Comparison of ENCODE assay signal across 12 cellular contexts in genomic region chr1:234912541-234913312, GRCh38.
DNase-seq lines count a peak whose midpoint lies in the region; ATAC-seq and TF ChIP-seq lines count a peak whose summit lies in the region.
"Had no signal": no experiment of that assay in that cellular context is flagged by ENCODE, and none has a peak within 500 bp of the region (broad histone marks: within the 10 kb centered on the region; RNA-seq: fewer than 3 reads in every experiment).

No MANE protein-coding gene starts in this region.

- H3K36me3 ChIP-seq in BLaER1 treated with 17β-estradiol and CSF1 and Interleukin-3, amounts not matched to agents 10 nM and 100 nM = no peaks in the 10 kb centered on the region
- no peaks in the 10 kb centered on the region for H3K36me3 ChIP-seq in Peyer's patch

- H3K27me3 ChIP-seq in BLaER1 treated with 17β-estradiol and CSF1 and Interleukin-3, amounts not matched to agents 10 nM and 100 nM = no peaks in the 10 kb centered on the region
- no peaks in the 10 kb centered on the region for H3K27me3 ChIP-seq in Peyer's patch
- H3K27me3 ChIP-seq: dorsolateral prefrontal cortex had no signal

- peak overlapping the region in 5 of 10 donors; percentile 11 to 65 (median 41) for H3K4me3 Mint-ChIP-seq in naive thymus-derived CD8-positive, alpha-beta T cell
- H3K4me3 Mint-ChIP-seq: stimulated activated naive B cell treated with anti-CD40 and anti-IgM and Interleukin-4, amounts not matched to agents 10 μg/mL and 1 μg/mL and 100 μg/mL, for 72 hours had no signal

- peak overlapping the region in 3 of 11 experiments; percentile 9 to 45 (median 15); a peak in 1 of 22 replicates for H3K9ac ChIP-seq in BLaER1 treated with 17β-estradiol and CSF1 and Interleukin-3, amounts not matched to agents 10 nM and 100 nM

- no peak overlapping the region for H3K4me3 ChIP-seq in BLaER1 treated with 17β-estradiol and CSF1 and Interleukin-3, amounts not matched to agents 10 nM and 100 nM
- H3K4me3 ChIP-seq in Peyer's patch = no peak overlapping the region
- H3K4me3 ChIP-seq: dorsolateral prefrontal cortex had no signal

- H4K20me1 ChIP-seq in BLaER1 treated with 17β-estradiol and CSF1 and Interleukin-3, amounts not matched to agents 10 nM and 100 nM = no peaks in the 10 kb centered on the region

- no peak for TF ChIP-seq POLR2A in Peyer's patch (IDR thresholded peaks at IDR 0.05)

- H3K27ac ChIP-seq in BLaER1 treated with 17β-estradiol and CSF1 and Interleukin-3, amounts not matched to agents 10 nM and 100 nM = peak overlapping the region in 8 of 11 experiments; percentile 1 to 89 (median 28); a peak in 10 of 22 replicates
- H3K27ac ChIP-seq in Peyer's patch = peak overlapping the region in 3 of 4 donors; percentile 1 to 44 (median 39)

- peak in 1 of 3 donors; percentile 13 for DNase-seq in Peyer's patch
- peak; percentile 49 for DNase-seq in glomerular visceral epithelial cell (ENCODE audit: extremely low spot score)
- DNase-seq in naive thymus-derived CD8-positive, alpha-beta T cell = no peak
- DNase-seq in NCI-H446 treated with DMSO at 0.1 percent for 48 hours (lab: John Stamatoyannopoulos, UW) = no peak
- no peak for DNase-seq in 8988T
- DNase-seq: Kasumi-1; stimulated activated naive B cell treated with anti-CD40 and anti-IgM and Interleukin-4, amounts not matched to agents 10 μg/mL and 1 μg/mL and 100 μg/mL, for 72 hours had no signal

- no peaks in the 10 kb centered on the region for H3K9me3 Mint-ChIP-seq in naive thymus-derived CD8-positive, alpha-beta T cell
- H3K9me3 Mint-ChIP-seq: activated T-helper 2 cell treated with anti-CD3 and anti-CD28 coated beads, Interferon-gamma antibody, Interleukin-2, Interleukin-4, amounts not matched to agents 10 μg/mL and 5 μg/mL and 100 μg/mL, durations not matched to agents 14 hours and 24 hours and 36 hours had no signal

- peaks cover 28 to 47% (median 32%) of the 10 kb centered on the region in 4 donors for H3K4me1 Mint-ChIP-seq in naive thymus-derived CD8-positive, alpha-beta T cell

- no peak for TF ChIP-seq CTCF in Peyer's patch (IDR thresholded peaks at IDR 0.05)

- H3K9me3 ChIP-seq in BLaER1 treated with 17β-estradiol and CSF1 and Interleukin-3, amounts not matched to agents 10 nM and 100 nM (replicated peaks in 1 of 11) = peaks cover 0 to 13% (median 0%) of the 10 kb centered on the region in 11 experiments; a peak in 6 of 22 replicates
- H3K9me3 ChIP-seq in Peyer's patch = no peaks in the 10 kb centered on the region

- H3K36me3 Mint-ChIP-seq in naive thymus-derived CD8-positive, alpha-beta T cell = no peaks in the 10 kb centered on the region

- H3K4me1 ChIP-seq in BLaER1 treated with 17β-estradiol and CSF1 and Interleukin-3, amounts not matched to agents 10 nM and 100 nM = peaks cover 50 to 77% (median 63%) of the 10 kb centered on the region in 10 experiments
- H3K4me1 ChIP-seq in Peyer's patch = peaks cover 0 to 35% (median 6%) of the 10 kb centered on the region in 4 donors

- ATAC-seq in naive thymus-derived CD8-positive, alpha-beta T cell = peak; percentile 22 to 73
- no peak for ATAC-seq in GM18868 (IDR thresholded peaks at IDR 0.05; ENCODE audit: unreplicated experiment)
- ATAC-seq in GM19452 (IDR thresholded peaks at IDR 0.05; ENCODE audit: unreplicated experiment) = no peak
- ATAC-seq: stimulated activated naive B cell treated with anti-CD40 and anti-IgM and Interleukin-4, amounts not matched to agents 10 μg/mL and 1 μg/mL and 100 μg/mL, for 72 hours had no signal

- peak overlapping the region; percentile 37 to 85 (median 72); a peak in 21 of 22 replicates for H3K4me2 ChIP-seq in BLaER1 treated with 17β-estradiol and CSF1 and Interleukin-3, amounts not matched to agents 10 nM and 100 nM

- no peaks in the 10 kb centered on the region for H3K27me3 Mint-ChIP-seq in naive thymus-derived CD8-positive, alpha-beta T cell

- peak overlapping the region; percentile 55 to 89 (median 78) for H3K27ac Mint-ChIP-seq in naive thymus-derived CD8-positive, alpha-beta T cell
- H3K27ac Mint-ChIP-seq: activated T-helper 2 cell treated with anti-CD3 and anti-CD28 coated beads, Interferon-gamma antibody, Interleukin-2, Interleukin-4, amounts not matched to agents 10 μg/mL and 5 μg/mL and 100 μg/mL, durations not matched to agents 14 hours and 24 hours and 36 hours; stimulated activated naive B cell treated with anti-CD40 and anti-IgM and Interleukin-4, amounts not matched to agents 10 μg/mL and 1 μg/mL and 100 μg/mL, for 72 hours had no signal

- POLR2A ChIA-PET in naive thymus-derived CD8-positive, alpha-beta T cell (lab: Charles Lee) = no interaction called here

Comparison
In these comparisons a context has a peak if more than half of its experiments do, and no peak if none do; other contexts are left out.
1. ATAC-seq: peak in naive thymus-derived CD8-positive, alpha-beta T cell (2 of 2); none in GM18868 (single experiment) and GM19452 (single experiment).